1 cellular context compared by ENCODE assay signal in the genomic region with DNA sequence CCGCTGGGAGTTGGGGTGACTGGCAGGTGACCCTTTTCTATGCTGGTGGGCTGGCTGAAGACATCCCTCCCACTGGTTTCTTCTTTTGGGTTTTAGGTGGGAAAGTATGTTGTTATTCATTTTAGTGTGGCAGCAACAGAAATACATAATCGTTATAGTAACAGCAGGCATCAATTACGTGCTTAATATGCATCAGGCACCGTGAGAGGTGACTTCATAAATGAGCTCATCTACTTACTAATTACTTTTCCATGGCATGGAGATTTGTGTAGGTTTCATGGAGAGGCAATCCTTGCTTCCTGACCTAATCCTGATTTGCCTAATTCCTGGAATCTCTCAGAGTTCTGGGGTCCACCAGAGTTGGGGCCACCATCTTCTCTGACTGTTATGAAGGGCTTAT.
TF ChIP-seq lines count a peak whose summit lies in the region.

No MANE protein-coding gene starts in this region.

TF ChIP-seq in HEK293, 187 proteins besides CTCF, POLR2A, EP300 and RAD21 (continued from another document):
- 0 out of 2 replicates have a peak, but pooled peaks have one; percentile 20 for TF ChIP-seq HIC1 (tag by site-specific recombination; IDR thresholded peaks at IDR 0.05)
